Comparison of ENCODE assay signal across 11 cellular contexts in genomic region chr6:95280690-95281273, GRCh38.
DNase-seq lines count a peak whose midpoint lies in the region; ATAC-seq and TF ChIP-seq lines count a peak whose summit lies in the region.
"Had no signal": no experiment of that assay in that cellular context is flagged by ENCODE, and none has a peak within 500 bp of the region (broad histone marks: within the 10 kb centered on the region; RNA-seq: fewer than 3 reads in every experiment).

No MANE protein-coding gene starts in this region.

- TF ChIP-seq EP300 in transverse colon (IDR thresholded peaks at IDR 0.05; ENCODE audit: low read depth) = no peak

- TF ChIP-seq CTCF in brain microvascular endothelial cell (IDR thresholded peaks at IDR 0.05; ENCODE audit: low read depth, low read length, missing control alignments) (peak; percentile 58), transverse colon (IDR thresholded peaks at IDR 0.05) (peak in 1 of 5 experiments; percentile 33)

- H3K36me3 ChIP-seq in brain microvascular endothelial cell (replicated peaks) (no peaks in the 10 kb centered on the region), transverse colon (no peaks in the 10 kb centered on the region)
- H3K36me3 ChIP-seq: neutrophil had no signal

- 39 to 60% methylated on average over 3 to 4 of the region's 4 CpGs for WGBS in transverse colon (ENCODE audit: low coverage in 1 of 2), 2 donors

- no peaks in the 10 kb centered on the region for H3K4me1 ChIP-seq in transverse colon

- DNase-seq in HCEC 1CT = peak; percentile 68
- peak; percentile 62 to 75 for DNase-seq in NCI-H446 (lab: John Stamatoyannopoulos, UW)
- DNase-seq in brain microvascular endothelial cell = no peak
- DNase-seq in putamen (ENCODE audit: low spot score) = peak; percentile 15
- DNase-seq in substantia nigra (lab: John Stamatoyannopoulos, UW) = no peak
- DNase-seq in cerebellar cortex (ENCODE audit: low spot score) = no peak
- DNase-seq in transverse colon = no peak
- DNase-seq: activated CD4-positive, alpha-beta T cell treated with anti-CD3 and anti-CD28 coated beads for 36 hours had no signal

- TF ChIP-seq POLR2A in transverse colon (IDR thresholded peaks at IDR 0.05) = no peak

- in situ Hi-C loops in brain microvascular endothelial cell (cut with HindIII; ENCODE audit: low pct_ligation_motif_present, low sequenced_read_pairs) = no loop called here
- in situ Hi-C loops in transverse colon (cut with MboI; ENCODE audit: low pct_ligation_motif_present in 1 of 4, low pct_unique_long_range_greater_than_20kb in 1 of 4, low sequenced_read_pairs in 3 of 4) = no loop called here

- intact Hi-C loops in transverse colon (cut with DNase I; ENCODE audit: low total_unique reads) = no loop called here

- H3K27me3 ChIP-seq in brain microvascular endothelial cell (replicated peaks) (no peaks in the 10 kb centered on the region), transverse colon (no peaks in the 10 kb centered on the region)
- H3K27me3 ChIP-seq: neutrophil had no signal

- H3K9me3 ChIP-seq in transverse colon = no peaks in the 10 kb centered on the region
- H3K9me3 ChIP-seq: neutrophil had no signal

- no peak overlapping the region for H3K4me3 ChIP-seq in brain microvascular endothelial cell (ENCODE audit: low read depth, low read length)
- no peak overlapping the region for H3K4me3 ChIP-seq in transverse colon

- H3K27ac ChIP-seq in brain microvascular endothelial cell (no peak overlapping the region), substantia nigra (ENCODE audit: low read depth, low read length, poor library complexity, severe bottlenecking) (no peak overlapping the region), transverse colon (no peak overlapping the region)
- H3K27ac ChIP-seq: neutrophil had no signal

- no peak for ATAC-seq in HG02981 (IDR thresholded peaks at IDR 0.05; ENCODE audit: unreplicated experiment)
- ATAC-seq: activated CD4-positive, alpha-beta T cell treated with anti-CD3 and anti-CD28 coated beads for 36 hours; stimulated activated effector memory CD8-positive, alpha-beta T cell treated with anti-CD3 and anti-CD28 coated beads, Interleukin-12 subunit alpha, Interleukin-12 subunit beta, amount 100 ng/mL, for 72 hours had no signal

Comparison
In these comparisons a context has a peak if more than half of its experiments do, and no peak if none do; other contexts are left out.
1. DNase-seq: peak in HCEC 1CT (single experiment), NCI-H446 (2 of 2) and putamen (single experiment); none in brain microvascular endothelial cell (single experiment), substantia nigra (0 of 49), cerebellar cortex (single experiment) and transverse colon (single experiment).